ENCODE assay signal across 8 cellular contexts in the genomic region with DNA sequence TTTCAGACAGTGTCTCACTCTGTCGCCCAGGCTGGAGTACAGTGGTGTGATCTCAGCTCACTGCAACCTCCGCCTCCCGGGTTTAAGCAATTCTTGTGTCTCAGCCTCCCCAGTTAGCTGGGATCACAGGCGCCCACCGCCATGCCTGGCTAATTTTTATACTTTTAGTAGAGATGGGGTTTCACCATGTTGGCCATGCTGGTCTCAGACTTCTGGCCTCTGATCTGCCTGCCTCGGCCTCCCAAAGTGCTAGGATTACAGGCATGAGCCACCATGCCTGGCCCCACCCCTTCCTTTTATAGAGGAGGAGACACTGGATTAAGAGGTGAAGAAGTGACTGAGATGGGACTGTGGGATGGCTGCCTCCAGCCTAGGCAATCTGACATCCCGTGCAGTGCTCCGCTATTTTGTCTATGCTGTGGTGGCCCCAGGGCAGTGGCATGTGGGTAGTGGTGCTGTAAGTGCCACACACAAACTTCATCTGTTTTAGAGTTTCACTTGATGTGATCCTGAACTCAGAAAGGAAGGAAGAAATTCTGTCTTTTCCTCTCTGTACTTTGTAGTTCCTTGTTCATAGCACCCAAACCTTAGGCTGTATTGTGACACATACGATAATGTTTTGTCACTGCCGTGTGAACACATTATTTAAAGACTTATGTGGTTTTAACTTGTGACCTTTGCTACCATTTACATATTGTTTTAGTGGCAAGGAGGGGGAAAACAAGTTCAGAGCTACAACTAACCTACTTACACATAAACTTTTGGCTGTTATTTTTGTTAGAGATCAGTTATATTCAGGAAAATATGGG. TPM values are rescaled to one million over a fixed set of nuclear protein-coding genes. Genes with fewer than 3 reads are reported as not detected.
DNase-seq lines count a peak whose midpoint lies in the region; ATAC-seq and TF ChIP-seq lines count a peak whose summit lies in the region.

No MANE protein-coding gene starts in this region.

- H3K9me3 ChIP-seq in thymus (ENCODE audit: control insufficient read depth) (no peaks in the 10 kb centered on the region), smooth muscle cell (replicated peaks; ENCODE audit: low read depth) (no peaks in the 10 kb centered on the region)

- DNase-seq in activated T-cell treated with anti-CD3 and anti-CD28 coated beads, Interleukin-2, amount 50 U/mL, for 4 hours: no peak
- no peak for DNase-seq in activated T-cell treated with anti-CD3 and anti-CD28 coated beads, Interleukin-2, amount 50 U/mL, for 1 hour
- DNase-seq in caudate nucleus (lab: John Stamatoyannopoulos, UW): no peak
- no peak for DNase-seq in islet precursor cell
- no peak for DNase-seq in smooth muscle cell (lab: John Stamatoyannopoulos, UW; ENCODE audit: unreplicated experiment)
- no peak for DNase-seq in NCI-H1417 treated with DMSO at 0.1 percent for 48 hours (lab: John Stamatoyannopoulos, UW)

- no peak overlapping the region for H3K4me3 ChIP-seq in thymus (ENCODE audit: low read length)
- H3K4me3 ChIP-seq in smooth muscle cell: no peak overlapping the region

- H3K4me1 Mint-ChIP-seq in activated T-cell treated with anti-CD3 and anti-CD28 coated beads, Interleukin-2, amount 50 U/mL, for 4 hours (ENCODE audit: low read depth): peaks cover 24% of the 10 kb centered on the region

- H3K4me3 Mint-ChIP-seq in activated T-cell treated with anti-CD3 and anti-CD28 coated beads, Interleukin-2, amount 50 U/mL, for 4 hours: no peak overlapping the region

- H3K36me3 ChIP-seq in thymus (ENCODE audit: control insufficient read depth, insufficient read depth) (no peaks in the 10 kb centered on the region), smooth muscle cell (ENCODE audit: low read depth) (no peaks in the 10 kb centered on the region)

- no peaks in the 10 kb centered on the region for H3K9me3 Mint-ChIP-seq in activated T-cell treated with anti-CD3 and anti-CD28 coated beads, Interleukin-2, amount 50 U/mL, for 4 hours

- H3K27me3 Mint-ChIP-seq in activated T-cell treated with anti-CD3 and anti-CD28 coated beads, Interleukin-2, amount 50 U/mL, for 4 hours (ENCODE audit: low read depth): no peaks in the 10 kb centered on the region

- no peak overlapping the region for H3K9ac ChIP-seq in smooth muscle cell (ENCODE audit: low read depth)

- H3K79me2 ChIP-seq in smooth muscle cell (ENCODE audit: low read depth): peaks cover 43% of the 10 kb centered on the region

- H3K27ac ChIP-seq in caudate nucleus (ENCODE audit: low read depth, low read length) (peak overlapping the region; percentile 33), thymus (ENCODE audit: low read depth) (peak overlapping the region; percentile 4), smooth muscle cell (ENCODE audit: low read depth) (no peak overlapping the region)

- no peaks in the 10 kb centered on the region for H3K27me3 ChIP-seq in thymus (ENCODE audit: control insufficient read depth, insufficient read depth)
- no peaks in the 10 kb centered on the region for H3K27me3 ChIP-seq in smooth muscle cell (ENCODE audit: low read depth)

- TF ChIP-seq CTCF in smooth muscle cell (IDR thresholded peaks at IDR 0.05; ENCODE audit: borderline replicate concordance, insufficient read depth, poor library complexity, severe bottlenecking): no peak

- no peaks in the 10 kb centered on the region for H4K20me1 ChIP-seq in smooth muscle cell (ENCODE audit: low read depth)

- H3K4me1 ChIP-seq in thymus (ENCODE audit: control insufficient read depth, insufficient read depth, low read length) (no peaks in the 10 kb centered on the region), smooth muscle cell (ENCODE audit: low read depth) (no peaks in the 10 kb centered on the region)

- H3K4me2 ChIP-seq in smooth muscle cell: no peak overlapping the region

- peak; percentile 66 to 76 for ATAC-seq in activated T-cell treated with anti-CD3 and anti-CD28 coated beads, Interleukin-2, amount 50 U/mL, for 4 hours
- peak; percentile 58 for ATAC-seq in HG03460 (IDR thresholded peaks at IDR 0.05; ENCODE audit: unreplicated experiment)

- H2AFZ ChIP-seq in smooth muscle cell (ENCODE audit: low read depth): no peak overlapping the region

- 85% methylated on average over 10 of the region's 10 CpGs for WGBS in thymus
- 86% methylated on average over 10 of the region's 10 CpGs for WGBS in smooth muscle cell (ENCODE audit: low lambda C conversion rate)

- H3F3A ChIP-seq in smooth muscle cell (ENCODE audit: low read depth): no peaks in the 10 kb centered on the region

- no peaks in the 10 kb centered on the region for H3K36me3 Mint-ChIP-seq in activated T-cell treated with anti-CD3 and anti-CD28 coated beads, Interleukin-2, amount 50 U/mL, for 4 hours (ENCODE audit: insufficient read depth)

RNA-seq across cellular contexts. Expression of a gene that starts 48.9 kb away (rescaled TPM):
- total RNA-seq in activated T-cell treated with anti-CD3 and anti-CD28 coated beads, Interleukin-2, amount 50 U/mL, for 4 hours: 10 to 100 TPM in 2 of 3 donors, 1 to 10 TPM in 1; 9.0 to 13.0 (median 10.6) TPM
- polyA plus RNA-seq in thymus (12.6 TPM), smooth muscle cell (10.4 and 11.2 TPM in 2 replicates)
- total RNA-seq in smooth muscle cell: 27.6 and 36.3 TPM in 2 replicates
